ENCODE assay signal across 8 cellular contexts in genomic region chr1:67347688-67348472, GRCh38. TPM values are rescaled to one million over a fixed set of nuclear protein-coding genes. Genes with fewer than 3 reads are reported as not detected.
DNase-seq lines count a peak whose midpoint lies in the region; ATAC-seq, FAIRE-seq and TF ChIP-seq lines count a peak whose summit lies in the region.

No MANE protein-coding gene starts in this region.

- TF ChIP-seq CTCF in OCI-LY3 (IDR thresholded peaks at IDR 0.05; ENCODE audit: low read depth, low read length) (peak; percentile 68), lower lobe of right lung (IDR thresholded peaks at IDR 0.05) (peak; percentile 76)

- H3K79me2 ChIP-seq in OCI-LY3 (ENCODE audit: low read length) = no peaks in the 10 kb centered on the region

- H3K9ac ChIP-seq in HUES6 (ENCODE audit: low read length) (no peak overlapping the region), OCI-LY3 (ENCODE audit: low read length) (no peak overlapping the region)

- no peaks in the 10 kb centered on the region for H3K9me3 ChIP-seq in HUES6 (ENCODE audit: control insufficient read depth, insufficient read depth, low read depth, low read length)
- H3K9me3 ChIP-seq in OCI-LY3 (ENCODE audit: insufficient read depth, low read length) = no peaks in the 10 kb centered on the region
- H3K9me3 ChIP-seq in lower lobe of right lung = no peaks in the 10 kb centered on the region

- H3K27ac ChIP-seq in HUES6 (ENCODE audit: low read depth, low read length) (no peak overlapping the region), OCI-LY3 (ENCODE audit: low read length) (no peak overlapping the region), lower lobe of right lung (no peak overlapping the region)

- ATAC-seq in lower lobe of right lung = peak; percentile 76 to 85

- H3K4me1 ChIP-seq in HUES6 (ENCODE audit: control insufficient read depth, insufficient read depth, low read length) (peaks cover 10% of the 10 kb centered on the region), OCI-LY3 (ENCODE audit: low read length) (peaks cover 3% of the 10 kb centered on the region), lower lobe of right lung (no peaks in the 10 kb centered on the region)

- peak; percentile 22 to 62 for DNase-seq in SHP77 (lab: John Stamatoyannopoulos, UW)
- DNase-seq in SHP77 treated with DMSO at 0.1 percent for 48 hours (lab: John Stamatoyannopoulos, UW) = no peak
- DNase-seq in dedifferentiated amniotic fluid mesenchymal stem cell (ENCODE audit: extremely low spot score) = peak; percentile 79
- no peak for DNase-seq in lower lobe of right lung
- peak; percentile 65 for DNase-seq in urothelium cell line (ENCODE audit: low spot score)
- no peak for DNase-seq in T-helper 9 cell

- no peaks in the 10 kb centered on the region for H4K20me1 ChIP-seq in OCI-LY3 (ENCODE audit: insufficient read depth, low read length)

- no peak overlapping the region for H2AFZ ChIP-seq in OCI-LY3 (ENCODE audit: low read depth, low read length)

- FAIRE-seq in urothelium cell line (lab: Jason Lieb, UNC) = no peak

- no peaks in the 10 kb centered on the region for H3K27me3 ChIP-seq in HUES6 (ENCODE audit: control insufficient read depth, insufficient read depth, low read length)
- no peaks in the 10 kb centered on the region for H3K27me3 ChIP-seq in OCI-LY3 (ENCODE audit: low read depth, low read length)
- H3K27me3 ChIP-seq in lower lobe of right lung (ENCODE audit: low read depth) = no peaks in the 10 kb centered on the region

- peak overlapping the region; percentile 40; the same call in 1 of the 2 replicates for H3K4me3 ChIP-seq in HUES6 (ENCODE audit: low read depth, low read length)
- no peak overlapping the region for H3K4me3 ChIP-seq in OCI-LY3 (ENCODE audit: low read length)
- H3K4me3 ChIP-seq in lower lobe of right lung = no peak overlapping the region

- H3K36me3 ChIP-seq in HUES6 (ENCODE audit: control insufficient read depth, insufficient read depth, low read length) (no peaks in the 10 kb centered on the region), OCI-LY3 (replicated peaks; ENCODE audit: low read depth, low read length) (no peaks in the 10 kb centered on the region), lower lobe of right lung (no peaks in the 10 kb centered on the region)

- H3K4me2 ChIP-seq in OCI-LY3 (ENCODE audit: low read length) = no peak overlapping the region

- intact Hi-C loops in lower lobe of right lung (cut with DNase I) = no loop called here

RNA-seq across cellular contexts. Expression of gene IL12RB2, which starts 40.2 kb away (rescaled TPM):
- total RNA-seq in lower lobe of right lung = 1.3 TPM

Comparison
In these comparisons a context has a peak if more than half of its experiments do, and no peak if none do; other contexts are left out.
1. DNase-seq: peak in SHP77 (2 of 2), dedifferentiated amniotic fluid mesenchymal stem cell (single experiment) and urothelium cell line (single experiment); none in SHP77 treated with DMSO at 0.1 percent for 48 hours (single experiment), lower lobe of right lung (single experiment) and T-helper 9 cell (single experiment).